Comparison of ENCODE assay signal across 8 cellular contexts in the genomic region with DNA sequence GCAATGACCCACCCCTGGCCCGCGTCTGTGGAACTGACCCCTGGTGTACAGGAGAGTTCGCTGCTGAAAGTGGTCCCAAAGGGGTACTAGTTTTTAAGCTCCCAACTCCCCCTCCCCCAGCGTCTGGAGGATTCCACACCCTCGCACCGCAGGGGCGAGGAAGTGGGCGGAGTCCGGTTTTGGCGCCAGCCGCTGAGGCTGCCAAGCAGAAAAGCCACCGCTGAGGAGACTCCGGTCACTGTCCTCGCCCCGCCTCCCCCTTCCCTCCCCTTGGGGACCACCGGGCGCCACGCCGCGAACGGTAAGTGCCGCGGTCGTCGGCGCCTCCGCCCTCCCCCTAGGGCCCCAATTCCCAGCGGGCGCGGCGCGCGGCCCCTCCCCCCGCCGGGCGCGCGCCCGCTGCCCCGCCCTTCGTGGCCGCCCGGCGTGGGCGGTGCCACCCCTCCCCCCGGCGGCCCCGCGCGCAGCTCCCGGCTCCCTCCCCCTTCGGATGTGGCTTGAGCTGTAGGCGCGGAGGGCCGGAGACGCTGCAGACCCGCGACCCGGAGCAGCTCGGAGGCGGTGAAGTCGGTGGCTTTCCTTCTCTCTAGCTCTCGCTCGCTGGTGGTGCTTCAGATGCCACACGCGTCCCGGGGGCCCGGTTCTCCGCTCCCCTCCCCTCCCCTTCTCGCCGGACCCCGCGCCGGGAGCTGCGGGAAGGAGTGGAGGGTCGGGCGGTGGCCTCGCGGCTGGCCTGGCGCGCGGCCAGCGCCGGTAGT. TPM values are rescaled to one million over a fixed set of nuclear protein-coding genes. Genes with fewer than 3 reads are reported as not detected.
DNase-seq lines count a peak whose midpoint lies in the region; FAIRE-seq and TF ChIP-seq lines count a peak whose summit lies in the region.

A gene (plus strand): TSS at position 485 of the 758 bp plus-strand sequence. CDS start 1,254 bp downstream, outside the sequence.

- peak within 1 kb of the TSS; percentile 99 to 100 (median 99) for H3K4me3 Mint-ChIP-seq in nephron
- H3K4me3 Mint-ChIP-seq in stimulated activated naive CD8-positive, alpha-beta T cell treated with anti-CD3 and anti-CD28 coated beads, Interleukin-15, Interleukin-2, amounts not matched to agents 100 ng/mL and 50 ng/mL, for 24 hours: peak within 1 kb of the TSS; percentile 100

- FAIRE-seq in H54 (lab: Jason Lieb, UNC): peak; percentile 77

- H3K4me1 ChIP-seq in Loucy (ENCODE audit: insufficient read depth, low read length, poor library complexity, severe bottlenecking): peaks cover 46% of the 10 kb centered on the region

- peak within 1 kb of the TSS; percentile 93 for H3K4me3 ChIP-seq in Loucy (ENCODE audit: low read length, poor library complexity, severe bottlenecking)
- H3K4me3 ChIP-seq in fibroblast of the aortic adventitia (ENCODE audit: low read depth, low read length): peak within 1 kb of the TSS; percentile 99

- no peaks in the 10 kb centered on the region for H3K27me3 Mint-ChIP-seq in nephron (ENCODE audit: low read depth)
- H3K27me3 Mint-ChIP-seq in stimulated activated naive CD8-positive, alpha-beta T cell treated with anti-CD3 and anti-CD28 coated beads, Interleukin-15, Interleukin-2, amounts not matched to agents 100 ng/mL and 50 ng/mL, for 24 hours: peaks cover 3% of the 10 kb centered on the region

- H3F3A ChIP-seq in Loucy (ENCODE audit: low read depth): peaks cover 5% of the 10 kb centered on the region

- peak within 1 kb of the TSS; percentile 74; the same call in 1 of the 2 replicates for H2AFZ ChIP-seq in Loucy (ENCODE audit: low read length)

- peaks cover 89% of the 10 kb centered on the region for H3K79me2 ChIP-seq in Loucy (ENCODE audit: insufficient read depth, low read length)

- peak within 1 kb of the TSS; percentile 99 for H3K9ac ChIP-seq in Loucy (ENCODE audit: low read depth, low read length, poor library complexity, severe bottlenecking)

- TF ChIP-seq CTCF in Loucy (conservative IDR thresholded peaks at IDR 0.05; ENCODE audit: low read length) (no peak), fibroblast of the aortic adventitia (IDR thresholded peaks at IDR 0.05; ENCODE audit: insufficient read depth, low read length) (no peak), nephron (IDR thresholded peaks at IDR 0.05; ENCODE audit: unreplicated experiment in 3 of 3) (no peak)

- no peaks in the 10 kb centered on the region for H3K9me3 ChIP-seq in Loucy (ENCODE audit: insufficient read depth, low read depth, low read length)

- H3K4me1 Mint-ChIP-seq in nephron: peaks cover 53% of the 10 kb centered on the region
- peaks cover 58% of the 10 kb centered on the region for H3K4me1 Mint-ChIP-seq in stimulated activated naive CD8-positive, alpha-beta T cell treated with anti-CD3 and anti-CD28 coated beads, Interleukin-15, Interleukin-2, amounts not matched to agents 100 ng/mL and 50 ng/mL, for 24 hours (ENCODE audit: low read depth)

- peaks cover 39% of the 10 kb centered on the region for H3K36me3 ChIP-seq in Loucy (ENCODE audit: insufficient read depth, low read length)

- peaks cover 80% of the 10 kb centered on the region for H4K20me1 ChIP-seq in Loucy (ENCODE audit: insufficient read depth, low read length, poor library complexity, severe bottlenecking)

- DNase-seq in ELR (ENCODE audit: low read depth): peak; percentile 92
- peak; percentile 91 for DNase-seq in H54 (ENCODE audit: insufficient read length, low spot score)
- peak; percentile 90 to 94 for DNase-seq in SHP77 (lab: John Stamatoyannopoulos, UW)
- peak; percentile 77 for DNase-seq in activated T-helper 9 cell treated with anti-CD3 and anti-CD28 coated beads, Interleukin-2, amount 50 U/mL, for 16 hours (ENCODE audit: low read depth)
- peak; percentile 63 for DNase-seq in fibroblast of the aortic adventitia (ENCODE audit: low read depth)

- peak within 1 kb of the TSS; percentile 99 to 100 (median 100) for H3K27ac Mint-ChIP-seq in nephron
- H3K27ac Mint-ChIP-seq in stimulated activated naive CD8-positive, alpha-beta T cell treated with anti-CD3 and anti-CD28 coated beads, Interleukin-15, Interleukin-2, amounts not matched to agents 100 ng/mL and 50 ng/mL, for 24 hours: peak within 1 kb of the TSS; percentile 99

- H3K9me2 ChIP-seq in Loucy (replicated peaks; ENCODE audit: low read depth, low read length): no peaks in the 10 kb centered on the region

- H3K36me3 Mint-ChIP-seq in nephron (ENCODE audit: low read depth): peaks cover 54% of the 10 kb centered on the region
- peaks cover 86% of the 10 kb centered on the region for H3K36me3 Mint-ChIP-seq in stimulated activated naive CD8-positive, alpha-beta T cell treated with anti-CD3 and anti-CD28 coated beads, Interleukin-15, Interleukin-2, amounts not matched to agents 100 ng/mL and 50 ng/mL, for 24 hours (ENCODE audit: low read depth)

- peak within 1 kb of the TSS; percentile 88 for H3K4me2 ChIP-seq in Loucy (ENCODE audit: low read depth, low read length, poor library complexity, severe bottlenecking)

- H3K9me3 Mint-ChIP-seq in nephron: no peaks in the 10 kb centered on the region
- no peaks in the 10 kb centered on the region for H3K9me3 Mint-ChIP-seq in stimulated activated naive CD8-positive, alpha-beta T cell treated with anti-CD3 and anti-CD28 coated beads, Interleukin-15, Interleukin-2, amounts not matched to agents 100 ng/mL and 50 ng/mL, for 24 hours

- peak; percentile 94 for TF ChIP-seq POLR2A in H54 (IDR thresholded peaks at IDR 0.05; ENCODE audit: low read depth, low read length)

- H3K27me3 ChIP-seq in Loucy (ENCODE audit: insufficient read depth, low read length, poor library complexity, severe bottlenecking): peaks cover 16% of the 10 kb centered on the region

RNA-seq across cellular contexts. Expression of the gene that starts here (rescaled TPM):
- total RNA-seq in fibroblast of the aortic adventitia (ENCODE audit: low replicate concordance): 160 and 225 TPM in 2 replicates

Comparison
In these comparisons a context has a peak if more than half of its experiments do, and no peak if none do; other contexts are left out.
1. Peak in every context shown above with its lines: DNase-seq and H3K4me3 ChIP-seq.